24 cellular contexts compared by ENCODE assay signal in genomic region chr10:51679841-51680240, GRCh38.
"Had no signal": no experiment of that assay in that cellular context is flagged by ENCODE, and none has a peak within 500 bp of the region (broad histone marks: within the 10 kb centered on the region; RNA-seq: fewer than 3 reads in every experiment).

No MANE protein-coding gene starts in this region.

- H3K4me1 ChIP-seq: colonic mucosa, esophagus squamous epithelium, left lung, lower lobe of right lung had no signal

- H3K36me3 Mint-ChIP-seq: naive thymus-derived CD4-positive, alpha-beta T cell had no signal

- H3K27me3 ChIP-seq: colonic mucosa, esophagus squamous epithelium, gastrocnemius medialis, heart right ventricle, left lung had no signal

- H3K27ac Mint-ChIP-seq: dendritic cell treated with granulocyte-macrophage colony-stimulating factor and Interleukin-4, amounts not matched to agents 40 ng/mL and 50 ng/mL, for 4 days; effector memory CD8-positive, alpha-beta T cell; endodermal cell; naive thymus-derived CD4-positive, alpha-beta T cell had no signal

- ATAC-seq: effector memory CD8-positive, alpha-beta T cell; esophagus mucosa; gastrocnemius medialis; heart right ventricle; left cardiac atrium; left lung; left ventricle myocardium superior; lower lobe of right lung; naive thymus-derived CD4-positive, alpha-beta T cell had no signal

- H3K36me3 ChIP-seq: colonic mucosa, esophagus squamous epithelium, gastrocnemius medialis, heart right ventricle, left lung, lower lobe of right lung had no signal

- H3K4me3 Mint-ChIP-seq: dendritic cell treated with granulocyte-macrophage colony-stimulating factor and Interleukin-4, amounts not matched to agents 40 ng/mL and 50 ng/mL, for 4 days; effector memory CD8-positive, alpha-beta T cell; endodermal cell; naive thymus-derived CD4-positive, alpha-beta T cell had no signal

- H3K9me3 ChIP-seq: colonic mucosa, esophagus squamous epithelium, gastrocnemius medialis, heart right ventricle, left lung, lower lobe of right lung had no signal

- H3K9me3 Mint-ChIP-seq: dendritic cell treated with granulocyte-macrophage colony-stimulating factor and Interleukin-4, amounts not matched to agents 40 ng/mL and 50 ng/mL, for 4 days; effector memory CD8-positive, alpha-beta T cell; endodermal cell; naive thymus-derived CD4-positive, alpha-beta T cell had no signal

- H3K27ac ChIP-seq: colonic mucosa, epithelial cell of prostate, esophagus squamous epithelium, gastrocnemius medialis, heart right ventricle, left lung, lower lobe of right lung had no signal

- H3K4me1 Mint-ChIP-seq: naive thymus-derived CD4-positive, alpha-beta T cell had no signal

- DNase-seq: colonic mucosa; cortex of kidney; effector CD8-positive, alpha-beta T cell; effector memory CD8-positive, alpha-beta T cell; endodermal cell; erythroblast; esophagus squamous epithelium; foreskin fibroblast; foreskin melanocyte; gastrocnemius medialis; glutamatergic neuron; head of caudate nucleus; heart right ventricle; hippocampal formation; left cardiac atrium; left lung; left ventricle myocardium superior; lower lobe of right lung; mesenchymal stem cell; midbrain; naive thymus-derived CD4-positive, alpha-beta T cell had no signal

- H3K4me3 ChIP-seq: colonic mucosa, esophagus squamous epithelium, gastrocnemius medialis, heart right ventricle, left lung, lower lobe of right lung had no signal
